ENCODE assay signal across 11 cellular contexts in genomic region chr11:63602296-63602695, GRCh38. TPM values are rescaled to one million over a fixed set of nuclear protein-coding genes. Genes with fewer than 3 reads are reported as not detected.
DNase-seq lines count a peak whose midpoint lies in the region; ATAC-seq and TF ChIP-seq lines count a peak whose summit lies in the region.
"Had no signal": no experiment of that assay in that cellular context is flagged by ENCODE, and none has a peak within 500 bp of the region (broad histone marks: within the 10 kb centered on the region; RNA-seq: fewer than 3 reads in every experiment).

No MANE protein-coding gene starts in this region.

- TF ChIP-seq CTCF in astrocyte of the spinal cord (IDR thresholded peaks at IDR 0.05; ENCODE audit: low read depth, low read length) (no peak), sigmoid colon (IDR thresholded peaks at IDR 0.05) (no peak), upper lobe of right lung (IDR thresholded peaks at IDR 0.05) (no peak)

- peaks cover 0 to 8% (median 0%) of the 10 kb centered on the region in 4 donors for H3K36me3 ChIP-seq in sigmoid colon
- peaks cover 6% of the 10 kb centered on the region for H3K36me3 ChIP-seq in upper lobe of right lung

- DNase-seq in GM04503 (ENCODE audit: low read depth) (peak; percentile 21), astrocyte of the spinal cord (ENCODE audit: low read depth, low spot score) (peak; percentile 52), left cardiac atrium (no peak), sigmoid colon (no peak), upper lobe of right lung (no peak), GDM1 (lab: John Stamatoyannopoulos, UW) (no peak), cerebellar cortex (ENCODE audit: low spot score) (no peak)
- DNase-seq: activated CD4-positive, alpha-beta T cell treated with anti-CD3 and anti-CD28 coated beads for 48 hours; NCI-H1105 had no signal

- ATAC-seq in left cardiac atrium (peak; percentile 28 to 64), upper lobe of right lung (no peak), HG03045 (IDR thresholded peaks at IDR 0.05; ENCODE audit: unreplicated experiment) (no peak)

- 76 to 89% methylated on average over 2 of the region's 2 CpGs for WGBS in sigmoid colon, 2 donors

- H3K4me1 ChIP-seq in sigmoid colon: peaks cover 0 to 23% (median 18%) of the 10 kb centered on the region in 4 donors
- H3K4me1 ChIP-seq in upper lobe of right lung: peaks cover 4% of the 10 kb centered on the region

- TF ChIP-seq EP300 in sigmoid colon (IDR thresholded peaks at IDR 0.05): no peak

- in situ Hi-C loops in astrocyte of the spinal cord (cut with HindIII; ENCODE audit: low sequenced_read_pairs): no loop called here

- peak overlapping the region; percentile 46 to 69 (median 54) for H3K27ac ChIP-seq in sigmoid colon
- H3K27ac ChIP-seq in upper lobe of right lung: no peak overlapping the region

- intact Hi-C loops in left cardiac atrium (cut with DNase I): no loop called here
- intact Hi-C loops in sigmoid colon (cut with DNase I): no loop called here
- intact Hi-C loops in upper lobe of right lung (cut with DNase I): no loop called here

- TF ChIP-seq POLR2A in sigmoid colon (IDR thresholded peaks at IDR 0.05): no peak

- no peaks in the 10 kb centered on the region for H3K27me3 ChIP-seq in sigmoid colon
- H3K27me3 ChIP-seq in upper lobe of right lung: no peaks in the 10 kb centered on the region

- H3K4me3 ChIP-seq in astrocyte of the spinal cord (ENCODE audit: low read depth, low read length) (no peak overlapping the region), sigmoid colon (no peak overlapping the region), upper lobe of right lung (no peak overlapping the region)

- H3K9me3 ChIP-seq in sigmoid colon: no peaks in the 10 kb centered on the region
- no peaks in the 10 kb centered on the region for H3K9me3 ChIP-seq in upper lobe of right lung

RNA-seq across cellular contexts. Expression of gene PLAAT3, which starts 11.9 kb away (rescaled TPM):
- total RNA-seq in left cardiac atrium (100 to 1,000 TPM; 156 to 173 TPM), sigmoid colon (10 to 100 TPM; 34.9 to 59.9 (median 47.9) TPM), upper lobe of right lung (70.3 TPM)
- polyA plus RNA-seq in sigmoid colon: 10 to 100 TPM; 14.6 to 34.7 (median 21.0) TPM

RNA-seq across cellular contexts. Expression of gene PLAAT2, which starts 39.1 kb away (rescaled TPM):
- under 1 TPM; 0.32 to 0.47 TPM for total RNA-seq in left cardiac atrium
- under 1 TPM in 1 of 4 donors, not detected in 3; 0.71 TPM for total RNA-seq in sigmoid colon
- polyA plus RNA-seq in sigmoid colon: 100 to 1,000 TPM in 2 of 3 donors, 10 to 100 TPM in 1; 27.0 to 233 (median 112) TPM
- 4.2 TPM for total RNA-seq in upper lobe of right lung
- total RNA-seq: OCI-LY7 had no signal

Comparison
In these comparisons a context has a peak if more than half of its experiments do, and no peak if none do; other contexts are left out.
1. DNase-seq: peak in GM04503 (single experiment) and astrocyte of the spinal cord (single experiment); none in left cardiac atrium (single experiment), sigmoid colon (single experiment), upper lobe of right lung (single experiment), GDM1 (single experiment) and cerebellar cortex (single experiment).
2. ATAC-seq: peak in left cardiac atrium (2 of 2); none in upper lobe of right lung (single experiment) and HG03045 (single experiment).